In the genomic region with DNA sequence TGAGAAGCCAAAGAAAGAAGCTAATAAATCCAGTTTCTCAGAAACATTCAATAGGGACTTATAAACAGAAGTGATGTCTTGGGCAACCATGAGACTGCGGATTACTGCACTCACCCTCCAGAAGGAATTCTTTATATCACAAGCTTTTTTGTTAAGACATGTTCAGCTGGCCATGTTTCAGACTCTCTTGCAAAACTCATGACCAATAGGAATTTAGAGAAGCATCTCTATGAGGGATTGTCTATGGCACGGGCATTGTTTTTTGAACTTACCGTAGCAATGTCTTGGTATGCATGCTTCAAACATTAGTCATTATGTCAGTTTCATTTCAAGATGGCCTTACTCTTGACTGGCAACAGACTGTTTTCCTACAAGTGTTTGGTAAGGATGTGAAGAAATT, we compare ENCODE assay signal across 19 cellular contexts.
"Had no signal": no experiment of that assay in that cellular context is flagged by ENCODE, and none has a peak within 500 bp of the region (broad histone marks: within the 10 kb centered on the region; RNA-seq: fewer than 3 reads in every experiment).

No MANE protein-coding gene starts in this region.

- H3K4me1 ChIP-seq: adrenal gland, Peyer's patch had no signal

- ATAC-seq: activated CD4-positive, CD25-positive, alpha-beta regulatory T cell treated with anti-CD3 and anti-CD28 coated beads, Interleukin-2, amount 50 U/mL, for 24 hours; activated CD8-positive, alpha-beta T cell treated with anti-CD3 and anti-CD28 coated beads for 36 hours had no signal

- H3K27ac ChIP-seq: adrenal gland, KMS-11, Peyer's patch had no signal

- DNase-seq: activated CD4-positive, alpha-beta T cell treated with anti-CD3 and anti-CD28 coated beads for 4 hours; activated CD8-positive, alpha-beta memory T cell treated with anti-CD3 and anti-CD28 coated beads, Interleukin-2, amount 50 U/mL, for 4 hours; activated CD8-positive, alpha-beta T cell treated with anti-CD3 and anti-CD28 coated beads for 36 hours; activated naive CD4-positive, alpha-beta T cell treated with anti-CD3 and anti-CD28 coated beads, Interleukin-2, amount 50 U/mL, for 16 hours; activated naive CD8-positive, alpha-beta T cell treated with anti-CD3 and anti-CD28 coated beads, Interleukin-2, amount 10 ng/mL, durations not matched to agents 7 days and 5 days; adrenal gland; aorta; MM.1S; NCI-H1105; NCI-H1436; NCI-H1694 treated with DMSO at 0.1 percent for 48 hours; NCI-H2029 treated with DMSO at 0.1 percent for 48 hours; NCI-H345; NCI-H510A; NCI-H526 treated with DMSO at 0.1 percent for 48 hours; Peyer's patch; SHP77 treated with DMSO at 0.1 percent for 48 hours had no signal

- H3K9ac ChIP-seq: KMS-11 had no signal

- H3K4me3 ChIP-seq: adrenal gland, Peyer's patch had no signal

- H3K4me2 ChIP-seq: KMS-11 had no signal

- H3K27me3 ChIP-seq: adrenal gland, Peyer's patch had no signal

- H3K36me3 ChIP-seq: adrenal gland, Peyer's patch had no signal
